1 cellular context compared by ENCODE assay signal in genomic region chr7:135189221-135189662, GRCh38.
TF ChIP-seq lines count a peak whose summit lies in the region.

No MANE protein-coding gene starts in this region.

TF ChIP-seq in liver, 16 proteins besides CTCF, POLR2A, EP300 and RAD21 (continued from another document):
- TF ChIP-seq, protein P1, sequence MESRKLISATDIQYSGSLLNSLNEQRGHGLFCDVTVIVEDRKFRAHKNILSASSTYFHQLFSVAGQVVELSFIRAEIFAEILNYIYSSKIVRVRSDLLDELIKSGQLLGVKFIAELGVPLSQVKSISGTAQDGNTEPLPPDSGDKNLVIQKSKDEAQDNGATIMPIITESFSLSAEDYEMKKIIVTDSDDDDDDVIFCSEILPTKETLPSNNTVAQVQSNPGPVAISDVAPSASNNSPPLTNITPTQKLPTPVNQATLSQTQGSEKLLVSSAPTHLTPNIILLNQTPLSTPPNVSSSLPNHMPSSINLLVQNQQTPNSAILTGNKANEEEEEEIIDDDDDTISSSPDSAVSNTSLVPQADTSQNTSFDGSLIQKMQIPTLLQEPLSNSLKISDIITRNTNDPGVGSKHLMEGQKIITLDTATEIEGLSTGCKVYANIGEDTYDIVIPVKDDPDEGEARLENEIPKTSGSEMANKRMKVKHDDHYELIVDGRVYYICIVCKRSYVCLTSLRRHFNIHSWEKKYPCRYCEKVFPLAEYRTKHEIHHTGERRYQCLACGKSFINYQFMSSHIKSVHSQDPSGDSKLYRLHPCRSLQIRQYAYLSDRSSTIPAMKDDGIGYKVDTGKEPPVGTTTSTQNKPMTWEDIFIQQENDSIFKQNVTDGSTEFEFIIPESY (IDR thresholded peaks at IDR 0.05): no peak
- no peak for TF ChIP-seq REST (IDR thresholded peaks at IDR 0.05)
- peak; percentile 43 to 47 for TF ChIP-seq RXRA (IDR thresholded peaks at IDR 0.05)
